Comparison of ENCODE assay signal across 16 cellular contexts in genomic region chr14:32980887-32981501, GRCh38.
"Had no signal": no experiment of that assay in that cellular context is flagged by ENCODE, and none has a peak within 500 bp of the region (broad histone marks: within the 10 kb centered on the region; RNA-seq: fewer than 3 reads in every experiment).

No MANE protein-coding gene starts in this region.

- DNase-seq: activated CD8-positive, alpha-beta memory T cell treated with anti-CD3 and anti-CD28 coated beads, Interleukin-2, amount 10 ng/mL, durations not matched to agents 7 days and 5 days; activated effector memory CD4-positive, alpha-beta T cell treated with anti-CD3 and anti-CD28 coated beads, Interleukin-2, amount 50 U/mL, for 16 hours; activated T-cell treated with anti-CD3 and anti-CD28 coated beads, Interleukin-2, amount 50 U/mL, for 24 hours; amniotic stem cell; body of pancreas; cortex of kidney; effector CD8-positive, alpha-beta T cell; gastrocnemius medialis; heart right ventricle; left ventricle myocardium inferior; occipital lobe; right cardiac atrium; stimulated activated CD4-positive, alpha-beta T cell treated with anti-CD3 and anti-CD28 coated beads, Interleukin-2, amount 100 ng/mL, for 24 hours; stimulated activated naive CD4-positive, alpha-beta T cell; substantia nigra had no signal

- ATAC-seq: activated CD8-positive, alpha-beta memory T cell treated with anti-CD3 and anti-CD28 coated beads, Interleukin-2, amount 10 ng/mL, durations not matched to agents 7 days and 5 days; activated naive CD4-positive, alpha-beta T cell treated with anti-CD3 and anti-CD28 coated beads, Interleukin-2, amount 50 U/mL, for 72 hours; body of pancreas; gastrocnemius medialis; heart right ventricle; right cardiac atrium had no signal
